ENCODE assay signal across 8 cellular contexts in the genomic region with DNA sequence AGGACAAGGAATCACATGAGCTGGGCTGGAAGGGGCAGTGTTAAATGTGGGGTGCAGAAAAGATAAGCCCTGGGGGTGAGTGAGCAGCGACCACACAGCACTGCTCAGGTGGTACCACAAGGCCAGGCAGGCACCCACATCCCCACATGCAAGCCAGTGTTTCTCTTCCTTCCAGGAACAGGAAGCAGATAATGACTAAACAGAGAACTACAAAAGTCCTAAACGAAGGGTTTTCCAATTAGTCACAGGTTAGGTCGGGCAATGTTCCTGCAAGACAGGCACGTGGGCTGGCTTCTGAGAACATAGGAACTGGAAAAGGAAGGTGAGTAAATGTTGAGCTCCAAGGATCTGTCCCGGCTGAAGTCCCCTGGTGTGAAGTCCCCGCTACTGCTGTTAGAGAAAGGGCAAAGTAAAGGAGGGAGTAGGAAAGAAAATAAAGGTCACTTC. TPM values are rescaled to one million over a fixed set of nuclear protein-coding genes. Genes with fewer than 3 reads are reported as not detected.
DNase-seq lines count a peak whose midpoint lies in the region; ATAC-seq and TF ChIP-seq lines count a peak whose summit lies in the region.

No MANE protein-coding gene starts in this region.

- H3K4me1 ChIP-seq in hepatocyte (ENCODE audit: insufficient read depth) (peaks cover 48% of the 10 kb centered on the region), stomach smooth muscle (ENCODE audit: control insufficient read depth, insufficient read depth, low read length) (peaks cover 44% of the 10 kb centered on the region)

- H3K4me1 Mint-ChIP-seq in activated naive CD8-positive, alpha-beta T cell treated with anti-CD3 and anti-CD28 coated beads for 36 hours, result peaks cover 53% of the 10 kb centered on the region

- H3K27ac Mint-ChIP-seq in activated naive CD8-positive, alpha-beta T cell treated with anti-CD3 and anti-CD28 coated beads for 36 hours, result peak overlapping the region; percentile 62

- no peaks in the 10 kb centered on the region for H4K20me1 ChIP-seq in hepatocyte (ENCODE audit: insufficient read depth, poor library complexity, severe bottlenecking)

- H2AFZ ChIP-seq in hepatocyte, result no peak overlapping the region

- H3K9me3 Mint-ChIP-seq in activated naive CD8-positive, alpha-beta T cell treated with anti-CD3 and anti-CD28 coated beads for 36 hours, result no peaks in the 10 kb centered on the region

- WGBS in hepatocyte (ENCODE audit: low lambda C conversion rate, missing lambda C conversion rate), result 40% methylated on average over 6 of the region's 6 CpGs

- H3K4me2 ChIP-seq in hepatocyte, result peak overlapping the region; percentile 27

- H3K27me3 ChIP-seq in hepatocyte (no peaks in the 10 kb centered on the region), stomach smooth muscle (ENCODE audit: control insufficient read depth in 1 of 2, insufficient read depth in 2 of 2, low read length in 2 of 2) (no peaks in the 10 kb centered on the region)

- H3K4me3 ChIP-seq in hepatocyte, result no peak overlapping the region
- H3K4me3 ChIP-seq in stomach smooth muscle (ENCODE audit: low read length in 2 of 2), result no peak overlapping the region

- H3K79me2 ChIP-seq in hepatocyte, result peaks cover 56% of the 10 kb centered on the region

- ATAC-seq in HG03139 (IDR thresholded peaks at IDR 0.05; ENCODE audit: unreplicated experiment), result no peak

- no peaks in the 10 kb centered on the region for H3K9me3 ChIP-seq in hepatocyte (ENCODE audit: low read depth)
- H3K9me3 ChIP-seq in stomach smooth muscle (ENCODE audit: control insufficient read depth in 2 of 2, low read length in 2 of 2), result no peaks in the 10 kb centered on the region

- DNase-seq in ELR (ENCODE audit: low read depth) (peak; percentile 97), HT1080 (ENCODE audit: low read depth) (peak; percentile 98), hepatocyte (ENCODE audit: low spot score) (peak; percentile 84), NCI-H82 treated with DMSO at 0.1 percent for 48 hours (lab: John Stamatoyannopoulos, UW; ENCODE audit: unreplicated experiment) (no peak), NCI-H146 treated with DMSO at 0.1 percent for 48 hours (lab: John Stamatoyannopoulos, UW; ENCODE audit: unreplicated experiment) (no peak)
- peak; percentile 37 for DNase-seq in activated naive CD8-positive, alpha-beta T cell treated with anti-CD3 and anti-CD28 coated beads for 36 hours

- H3K27me3 Mint-ChIP-seq in activated naive CD8-positive, alpha-beta T cell treated with anti-CD3 and anti-CD28 coated beads for 36 hours, result no peaks in the 10 kb centered on the region

- H3K36me3 Mint-ChIP-seq in activated naive CD8-positive, alpha-beta T cell treated with anti-CD3 and anti-CD28 coated beads for 36 hours, result peaks cover 11% of the 10 kb centered on the region

- peak overlapping the region; percentile 78 for H3K27ac ChIP-seq in hepatocyte
- peak overlapping the region; percentile 74 for H3K27ac ChIP-seq in stomach smooth muscle (ENCODE audit: low read length)

- H3K36me3 ChIP-seq in hepatocyte (replicated peaks; ENCODE audit: insufficient read depth, low read depth), result no peaks in the 10 kb centered on the region
- H3K36me3 ChIP-seq in stomach smooth muscle (ENCODE audit: control insufficient read depth in 2 of 2, insufficient read depth in 2 of 2, low read length in 2 of 2), result no peaks in the 10 kb centered on the region

- no peaks in the 10 kb centered on the region for H3K9me2 ChIP-seq in hepatocyte (replicated peaks; ENCODE audit: insufficient read depth)

- TF ChIP-seq CTCF in hepatocyte (IDR thresholded peaks at IDR 0.05; ENCODE audit: poor library complexity), result no peak

- H3K4me3 Mint-ChIP-seq in activated naive CD8-positive, alpha-beta T cell treated with anti-CD3 and anti-CD28 coated beads for 36 hours, result peak overlapping the region; percentile 23

- no peak overlapping the region for H3K9ac ChIP-seq in stomach smooth muscle (ENCODE audit: low read length in 2 of 2)

RNA-seq across cellular contexts. Expression of a gene that starts 19.5 kb away (rescaled TPM):
- 36.5 and 50.6 TPM in 2 replicates for total RNA-seq in HT1080 (2014; rRNA removed; shearing (Covaris generic))
- 15.3 and 18.4 TPM in 2 replicates for polyA plus RNA-seq in HT1080 (2015; cell fraction: cytosol; rRNA removed)
- polyA plus RNA-seq in HT1080 (2015; cell fraction: nucleus; rRNA removed), result 8.3 and 8.8 TPM in 2 replicates
- 10 to 100 TPM; 16.6 to 16.7 TPM for total RNA-seq in activated naive CD8-positive, alpha-beta T cell treated with anti-CD3 and anti-CD28 coated beads for 36 hours
- total RNA-seq in hepatocyte, result 39.8 and 44.8 TPM in 2 replicates
- 5.5 and 10.0 TPM in 2 replicates for polyA plus RNA-seq in hepatocyte

Comparison
In these comparisons a context has a peak if more than half of its experiments do, and no peak if none do; other contexts are left out.
1. DNase-seq: peak in ELR (single experiment), HT1080 (single experiment), activated naive CD8-positive, alpha-beta T cell treated with anti-CD3 and anti-CD28 coated beads for 36 hours (single experiment) and hepatocyte (single experiment); none in NCI-H82 treated with DMSO at 0.1 percent for 48 hours (single experiment) and NCI-H146 treated with DMSO at 0.1 percent for 48 hours (single experiment).